Comparison of ENCODE assay signal across 8 cellular contexts in the genomic region with DNA sequence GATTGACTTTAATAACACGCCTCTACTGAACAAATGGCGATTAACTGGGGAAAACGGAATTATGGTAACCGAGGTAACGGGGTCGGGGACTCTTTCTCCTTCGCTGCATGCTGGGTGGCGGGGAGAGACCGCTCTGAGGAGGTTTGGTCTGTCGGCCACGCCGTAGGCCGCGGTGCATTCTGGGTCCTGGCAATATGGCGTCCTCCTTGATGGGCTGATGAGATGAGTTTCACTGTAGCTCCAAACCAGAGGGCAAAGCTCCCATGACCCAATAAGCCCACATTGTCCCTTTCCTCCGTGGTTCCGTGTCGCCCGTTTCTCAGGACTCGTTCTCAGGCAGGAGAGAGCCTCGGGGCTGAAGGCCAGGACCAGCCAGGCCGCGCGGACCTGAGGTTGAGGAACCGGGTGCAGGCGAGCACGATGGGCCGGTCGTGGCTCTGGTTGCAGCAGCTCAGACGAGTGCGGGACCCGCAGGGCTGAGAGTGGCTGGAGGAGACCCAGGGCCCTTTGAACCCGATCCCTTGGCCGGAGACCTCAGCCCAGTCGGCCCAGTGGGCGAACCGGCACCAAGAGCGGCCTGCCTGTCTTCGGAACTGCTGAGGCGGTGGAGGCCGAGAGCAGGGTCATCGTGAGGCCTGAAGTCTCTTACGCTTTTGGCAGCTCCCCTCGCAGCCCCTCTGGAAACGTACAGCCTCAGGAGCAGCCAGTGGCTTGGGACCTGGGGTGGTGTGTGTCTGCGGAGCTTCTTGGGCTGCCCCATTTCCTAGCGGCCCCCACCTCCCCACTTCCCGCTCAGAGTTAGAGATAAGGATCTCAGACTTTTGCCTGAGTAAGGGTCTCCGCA. TPM values are rescaled to one million over a fixed set of nuclear protein-coding genes. Genes with fewer than 3 reads are reported as not detected.
DNase-seq lines count a peak whose midpoint lies in the region; ATAC-seq and TF ChIP-seq lines count a peak whose summit lies in the region.

A gene with protein sequence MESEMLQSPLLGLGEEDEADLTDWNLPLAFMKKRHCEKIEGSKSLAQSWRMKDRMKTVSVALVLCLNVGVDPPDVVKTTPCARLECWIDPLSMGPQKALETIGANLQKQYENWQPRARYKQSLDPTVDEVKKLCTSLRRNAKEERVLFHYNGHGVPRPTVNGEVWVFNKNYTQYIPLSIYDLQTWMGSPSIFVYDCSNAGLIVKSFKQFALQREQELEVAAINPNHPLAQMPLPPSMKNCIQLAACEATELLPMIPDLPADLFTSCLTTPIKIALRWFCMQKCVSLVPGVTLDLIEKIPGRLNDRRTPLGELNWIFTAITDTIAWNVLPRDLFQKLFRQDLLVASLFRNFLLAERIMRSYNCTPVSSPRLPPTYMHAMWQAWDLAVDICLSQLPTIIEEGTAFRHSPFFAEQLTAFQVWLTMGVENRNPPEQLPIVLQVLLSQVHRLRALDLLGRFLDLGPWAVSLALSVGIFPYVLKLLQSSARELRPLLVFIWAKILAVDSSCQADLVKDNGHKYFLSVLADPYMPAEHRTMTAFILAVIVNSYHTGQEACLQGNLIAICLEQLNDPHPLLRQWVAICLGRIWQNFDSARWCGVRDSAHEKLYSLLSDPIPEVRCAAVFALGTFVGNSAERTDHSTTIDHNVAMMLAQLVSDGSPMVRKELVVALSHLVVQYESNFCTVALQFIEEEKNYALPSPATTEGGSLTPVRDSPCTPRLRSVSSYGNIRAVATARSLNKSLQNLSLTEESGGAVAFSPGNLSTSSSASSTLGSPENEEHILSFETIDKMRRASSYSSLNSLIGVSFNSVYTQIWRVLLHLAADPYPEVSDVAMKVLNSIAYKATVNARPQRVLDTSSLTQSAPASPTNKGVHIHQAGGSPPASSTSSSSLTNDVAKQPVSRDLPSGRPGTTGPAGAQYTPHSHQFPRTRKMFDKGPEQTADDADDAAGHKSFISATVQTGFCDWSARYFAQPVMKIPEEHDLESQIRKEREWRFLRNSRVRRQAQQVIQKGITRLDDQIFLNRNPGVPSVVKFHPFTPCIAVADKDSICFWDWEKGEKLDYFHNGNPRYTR (N-terminal part only) (plus strand): TSS at position 184 of the 844 bp plus-strand sequence. CDS start 792 bp downstream, outside the sequence.

- peak within 1 kb of the TSS; percentile 90 for H2AK5ac ChIP-seq in neuronal stem cell (ENCODE audit: low read depth, low read length)

- H4K8ac ChIP-seq in neuronal stem cell (ENCODE audit: low read depth, low read length) = peak within 1 kb of the TSS; percentile 84

- H3K4me1 ChIP-seq in CD8-positive, alpha-beta memory T cell (ENCODE audit: insufficient read depth, low read length) = peaks cover 17% of the 10 kb centered on the region
- peaks cover 5 to 45% (median 18%) of the 10 kb centered on the region in 3 donors for H3K4me1 ChIP-seq in gastroesophageal sphincter
- peaks cover 3 to 7% of the 10 kb centered on the region in 2 donors for H3K4me1 ChIP-seq in neuronal stem cell (ENCODE audit: control insufficient read depth in 2 of 2, insufficient read depth in 1 of 2, low read depth in 1 of 2, low read length in 2 of 2)

- CTCF ChIA-PET in CD8-positive, alpha-beta memory T cell (lab: Charles Lee) = no interaction called here
- CTCF ChIA-PET in activated naive CD4-positive, alpha-beta T cell treated with anti-CD3 and anti-CD28 coated beads for 36 hours (lab: Charles Lee) = interaction anchor here (0.7 to 1.7 kb wide), 2 partner anchors 20 to 354 kb away, joined by 3 to 4 read pairs; no protein-coding TSS in a partner anchor

- peak within 1 kb of the TSS; percentile 78 for H2AFZ ChIP-seq in neuronal stem cell (ENCODE audit: low read length)

- H2BK15ac ChIP-seq in neuronal stem cell (ENCODE audit: low read length) = no peak within 1 kb of the TSS

- peaks cover 8 to 20% of the 10 kb centered on the region in 2 donors for H3K27me3 Mint-ChIP-seq in CD8-positive, alpha-beta memory T cell
- peaks cover 2% of the 10 kb centered on the region for H3K27me3 Mint-ChIP-seq in activated naive CD4-positive, alpha-beta T cell treated with anti-CD3 and anti-CD28 coated beads for 36 hours (ENCODE audit: low read depth)

- H2BK12ac ChIP-seq in neuronal stem cell (ENCODE audit: low read length) = no peak within 1 kb of the TSS

- H3K36me3 Mint-ChIP-seq in CD8-positive, alpha-beta memory T cell = peaks cover 0 to 11% (median 0%) of the 10 kb centered on the region in 3 donors
- peaks cover 2% of the 10 kb centered on the region for H3K36me3 Mint-ChIP-seq in activated naive CD4-positive, alpha-beta T cell treated with anti-CD3 and anti-CD28 coated beads for 36 hours (ENCODE audit: low read depth)

- H3K9me3 ChIP-seq in CD8-positive, alpha-beta memory T cell (ENCODE audit: low read length) = no peaks in the 10 kb centered on the region
- H3K9me3 ChIP-seq in SK-N-MC (ENCODE audit: low read depth, low read length) (no peaks in the 10 kb centered on the region), gastroesophageal sphincter (no peaks in the 10 kb centered on the region), neuronal stem cell (replicated peaks in 1 of 2; ENCODE audit: control insufficient read depth in 2 of 2, insufficient read depth in 1 of 2, low read depth in 1 of 2, low read length in 2 of 2) (peaks cover 0 to 2% of the 10 kb centered on the region in 2 donors)

- POLR2A ChIA-PET in CD8-positive, alpha-beta memory T cell (lab: Charles Lee) = interaction anchor here (1.5 kb wide), 1 partner anchor 90 kb away, joined by 7 read pairs; no protein-coding TSS in a partner anchor

- intact Hi-C loops in activated naive CD4-positive, alpha-beta T cell treated with anti-CD3 and anti-CD28 coated beads for 36 hours (cut with micrococcal nuclease) = loop anchor here (1.0 kb wide), 1 partner anchor 30 kb away; no protein-coding TSS in a partner anchor

- DNase-seq in CD8-positive, alpha-beta memory T cell = peak; percentile 79 to 90 (median 81)
- DNase-seq in MV-4-11 (lab: John Stamatoyannopoulos, UW) (peak; percentile 83), SK-N-MC (ENCODE audit: low read depth, low spot score) (peak; percentile 59), neuronal stem cell (ENCODE audit: low spot score) (peak; percentile 80), stromal cell of bone marrow (ENCODE audit: low read depth) (peak; percentile 85)
- peak; percentile 97 for DNase-seq in activated naive CD4-positive, alpha-beta T cell treated with anti-CD3 and anti-CD28 coated beads for 36 hours

- H3K4ac ChIP-seq in neuronal stem cell (ENCODE audit: low read length) = no peak within 1 kb of the TSS

- no peak within 1 kb of the TSS for H2BK120ac ChIP-seq in neuronal stem cell (ENCODE audit: low read depth, low read length)

- peak within 1 kb of the TSS; percentile 68 for H3K27ac ChIP-seq in CD8-positive, alpha-beta memory T cell (ENCODE audit: low read depth, low read length)
- H3K27ac ChIP-seq in SK-N-MC (0 out of 2 replicates have a peak within 1 kb of the TSS, but pooled peaks have one; percentile 12), gastroesophageal sphincter (peak within 1 kb of the TSS; percentile 48 to 84 (median 82)), neuronal stem cell (replicated peaks; ENCODE audit: low read length) (no peak within 1 kb of the TSS)

- TF ChIP-seq CTCF in gastroesophageal sphincter (IDR thresholded peaks at IDR 0.05) = no peak

- H3K79me1 ChIP-seq in neuronal stem cell (ENCODE audit: low read depth, low read length) = peaks cover 8% of the 10 kb centered on the region

- H3K4me2 ChIP-seq in neuronal stem cell (ENCODE audit: insufficient read depth, low read length, poor library complexity, severe bottlenecking) = peak within 1 kb of the TSS; percentile 89

- 0% methylated on average over 13 to 18 of the region's 49 CpGs for WGBS in gastroesophageal sphincter (ENCODE audit: low coverage in 1 of 2), 2 donors
- no CpG with 5 or more reads among the region's 49 CpGs for WGBS in neuronal stem cell (ENCODE audit: extremely low coverage in 2 of 2, insufficient read length in 2 of 2, insufficient replicate concordance in 1 of 2), 2 donors

- peak within 1 kb of the TSS; percentile 91 for H3K18ac ChIP-seq in neuronal stem cell (ENCODE audit: low read length)

- H3K14ac ChIP-seq in neuronal stem cell (ENCODE audit: low read length) = no peak within 1 kb of the TSS

- peak within 1 kb of the TSS; percentile 92 for H3K9ac ChIP-seq in SK-N-MC (ENCODE audit: insufficient read length)
- H3K9ac ChIP-seq in neuronal stem cell (ENCODE audit: low read depth, low read length, poor library complexity) = peak within 1 kb of the TSS; percentile 95

- no peak within 1 kb of the TSS for H2BK5ac ChIP-seq in neuronal stem cell (ENCODE audit: low read length)

- H3K27me3 ChIP-seq in CD8-positive, alpha-beta memory T cell (ENCODE audit: insufficient read depth, low read length, poor library complexity, severe bottlenecking) = peaks cover 5% of the 10 kb centered on the region
- peaks cover 17% of the 10 kb centered on the region for H3K27me3 ChIP-seq in gastroesophageal sphincter
- no peaks in the 10 kb centered on the region for H3K27me3 ChIP-seq in neuronal stem cell (ENCODE audit: control insufficient read depth in 3 of 3, insufficient read depth in 3 of 3, low read depth in 1 of 3, low read length in 3 of 3)

- H3K9me3 Mint-ChIP-seq in CD8-positive, alpha-beta memory T cell = no peaks in the 10 kb centered on the region
- no peaks in the 10 kb centered on the region for H3K9me3 Mint-ChIP-seq in activated naive CD4-positive, alpha-beta T cell treated with anti-CD3 and anti-CD28 coated beads for 36 hours

- peak within 1 kb of the TSS; percentile 87 for H3K4me3 ChIP-seq in CD8-positive, alpha-beta memory T cell (ENCODE audit: low read length)
- H3K4me3 ChIP-seq in SK-N-MC (peak within 1 kb of the TSS; percentile 87), gastroesophageal sphincter (peak within 1 kb of the TSS; percentile 77 to 96), neuronal stem cell (ENCODE audit: low read length in 2 of 2) (peak within 1 kb of the TSS; percentile 73 to 95)

- H4K91ac ChIP-seq in neuronal stem cell (ENCODE audit: low read depth, low read length, poor library complexity) = peak within 1 kb of the TSS; percentile 93

- H3K4me3 Mint-ChIP-seq in CD8-positive, alpha-beta memory T cell = peak within 1 kb of the TSS; percentile 88 to 97 (median 95)
- peak within 1 kb of the TSS; percentile 96 for H3K4me3 Mint-ChIP-seq in activated naive CD4-positive, alpha-beta T cell treated with anti-CD3 and anti-CD28 coated beads for 36 hours

- TF ChIP-seq EP300 in gastroesophageal sphincter (IDR thresholded peaks at IDR 0.05) = no peak

- H3K4me1 Mint-ChIP-seq in CD8-positive, alpha-beta memory T cell = peaks cover 27 to 38% (median 31%) of the 10 kb centered on the region in 3 donors
- peaks cover 36% of the 10 kb centered on the region for H3K4me1 Mint-ChIP-seq in activated naive CD4-positive, alpha-beta T cell treated with anti-CD3 and anti-CD28 coated beads for 36 hours (ENCODE audit: low read depth)

- peak in 1 of 2 donors; percentile 26 for TF ChIP-seq POLR2A in gastroesophageal sphincter (IDR thresholded peaks at IDR 0.05)

- peak within 1 kb of the TSS; percentile 72 to 96 (median 93) for H3K27ac Mint-ChIP-seq in CD8-positive, alpha-beta memory T cell
- peak within 1 kb of the TSS; percentile 88 for H3K27ac Mint-ChIP-seq in activated naive CD4-positive, alpha-beta T cell treated with anti-CD3 and anti-CD28 coated beads for 36 hours

- peak within 1 kb of the TSS; percentile 58 for H3K23ac ChIP-seq in neuronal stem cell (ENCODE audit: low read depth, low read length, poor library complexity)

- no peaks in the 10 kb centered on the region for H3K36me3 ChIP-seq in CD8-positive, alpha-beta memory T cell (ENCODE audit: insufficient read depth, low read length)
- H3K36me3 ChIP-seq in SK-N-MC (ENCODE audit: insufficient read depth, low read length) (no peaks in the 10 kb centered on the region), gastroesophageal sphincter (no peaks in the 10 kb centered on the region), neuronal stem cell (replicated peaks in 1 of 2; ENCODE audit: control insufficient read depth in 2 of 2, insufficient read depth in 2 of 2, low read length in 2 of 2) (no peaks in the 10 kb centered on the region)

- ATAC-seq in GM21576 (IDR thresholded peaks at IDR 0.05; ENCODE audit: unreplicated experiment) (peak; percentile 71), gastroesophageal sphincter (peak; percentile 97)

RNA-seq across cellular contexts. Expression of the gene that starts here (rescaled TPM):
- total RNA-seq in CD8-positive, alpha-beta memory T cell = 10 to 100 TPM; 63.9 to 69.4 TPM
- 7.9 TPM for polyA plus RNA-seq in CD8-positive, alpha-beta memory T cell
- 10 to 100 TPM; 32.4 to 35.4 TPM for total RNA-seq in activated naive CD4-positive, alpha-beta T cell treated with anti-CD3 and anti-CD28 coated beads for 36 hours
- total RNA-seq in gastroesophageal sphincter = 10 to 100 TPM; 25.7 to 56.8 (median 39.7) TPM
- 8.8 TPM for polyA plus RNA-seq in neuronal stem cell (2013, experiment 1 of 2)
- polyA plus RNA-seq in neuronal stem cell (2013, experiment 2 of 2) = 8.6 TPM
